20 cellular contexts compared by ENCODE assay signal in genomic region chr17:29526322-29526721, GRCh38. TPM values are rescaled to one million over a fixed set of nuclear protein-coding genes. Genes with fewer than 3 reads are reported as not detected.
DNase-seq lines count a peak whose midpoint lies in the region; ATAC-seq, FAIRE-seq and TF ChIP-seq lines count a peak whose summit lies in the region.
"Had no signal": no experiment of that assay in that cellular context is flagged by ENCODE, and none has a peak within 500 bp of the region (broad histone marks: within the 10 kb centered on the region; RNA-seq: fewer than 3 reads in every experiment).

No MANE protein-coding gene starts in this region.

- in situ Hi-C loops in HepG2 (cut with HindIII; ENCODE audit: extremely low pct_ligation_motif_present, low pct_unique_long_range_greater_than_20kb) = no loop called here

- ATAC-seq in HepG2 (no peak), aorta (ENCODE audit: low FRiP score) (no peak)
- no peak for ATAC-seq in activated CD4-positive, alpha-beta T cell treated with anti-CD3 and anti-CD28 coated beads for 36 hours
- ATAC-seq: Right ventricle myocardium inferior had no signal

- H3K36me3 Mint-ChIP-seq in chondrocyte (ENCODE audit: low read depth) (peaks cover 19% of the 10 kb centered on the region), MCF 10A (ENCODE audit: insufficient read depth, unreplicated experiment) (peaks cover 82% of the 10 kb centered on the region)
- H3K36me3 Mint-ChIP-seq in activated CD4-positive, alpha-beta T cell treated with anti-CD3 and anti-CD28 coated beads for 36 hours (ENCODE audit: low read depth) = peaks cover 15% of the 10 kb centered on the region

- 86% methylated on average over 3 of the region's 3 CpGs for WGBS in HepG2 (ENCODE audit: low lambda C conversion rate)
- 92 to 94% methylated on average over 3 of the region's 3 CpGs for WGBS in aorta, 2 donors

- H3K4me3 Mint-ChIP-seq in chondrocyte (ENCODE audit: unreplicated experiment) (no peak overlapping the region), MCF 10A (ENCODE audit: unreplicated experiment) (no peak overlapping the region)
- H3K4me3 Mint-ChIP-seq in activated CD4-positive, alpha-beta T cell treated with anti-CD3 and anti-CD28 coated beads for 36 hours = no peak overlapping the region
- H3K4me3 Mint-ChIP-seq: CD4-positive, alpha-beta T cell had no signal

- no peaks in the 10 kb centered on the region for H3K9me3 Mint-ChIP-seq in chondrocyte (ENCODE audit: low read depth)
- no peaks in the 10 kb centered on the region for H3K9me3 Mint-ChIP-seq in activated CD4-positive, alpha-beta T cell treated with anti-CD3 and anti-CD28 coated beads for 36 hours (ENCODE audit: low read depth)
- no peaks in the 10 kb centered on the region for H3K9me3 Mint-ChIP-seq in MCF 10A (ENCODE audit: unreplicated experiment)
- H3K9me3 Mint-ChIP-seq: CD4-positive, alpha-beta T cell had no signal

- intact Hi-C loops in HepG2 (cut with micrococcal nuclease; ENCODE audit: unreplicated experiment) = no loop called here
- intact Hi-C loops in aorta (cut with DNase I) = no loop called here
- intact Hi-C loops in activated CD4-positive, alpha-beta T cell treated with anti-CD3 and anti-CD28 coated beads for 36 hours (cut with DNase I, micrococcal nuclease) = no loop called here
- intact Hi-C loops in MCF 10A (cut with micrococcal nuclease) = no loop called here

- H3K4me1 Mint-ChIP-seq in chondrocyte (ENCODE audit: low read depth) (peaks cover 4% of the 10 kb centered on the region), MCF 10A (ENCODE audit: insufficient read depth, unreplicated experiment) (no peaks in the 10 kb centered on the region)
- H3K4me1 Mint-ChIP-seq in activated CD4-positive, alpha-beta T cell treated with anti-CD3 and anti-CD28 coated beads for 36 hours = peaks cover 1% of the 10 kb centered on the region

- H3K79me2 ChIP-seq in HepG2 (ENCODE audit: insufficient read depth, low read length) = no peaks in the 10 kb centered on the region

- FAIRE-seq in HepG2 (lab: Jason Lieb, UNC) = no peak
- FAIRE-seq: A204.1, H54, HTR-8/SVneo, RCC 7860 had no signal

- H3K36me3 ChIP-seq in HepG2 (replicated peaks in 1 of 2; ENCODE audit: control insufficient read depth in 1 of 2, insufficient read depth in 2 of 2, low read length in 2 of 2) (peaks cover 8 to 40% of the 10 kb centered on the region in 2 experiments; a peak in 4 of 5 replicates), aorta (ENCODE audit: control insufficient read depth in 1 of 2, insufficient read depth in 2 of 2, low read length in 1 of 2) (peaks cover 5 to 6% of the 10 kb centered on the region in 2 donors)

- H3K4me1 ChIP-seq in HepG2 (ENCODE audit: insufficient read depth, low read length) (0 out of 2 replicates have a peak, but pooled peaks cover 4% of the 10 kb centered on the region), aorta (ENCODE audit: control insufficient read depth in 1 of 2, insufficient read depth in 2 of 2, low read length in 2 of 2) (no peaks in the 10 kb centered on the region)

- POLR2A ChIA-PET in HepG2 (lab: Yijun Ruan, JAX) (no interaction called here), MCF 10A (lab: Yijun Ruan, JAX) (no interaction called here)
- POLR2A ChIA-PET in activated CD4-positive, alpha-beta T cell treated with anti-CD3 and anti-CD28 coated beads for 36 hours (lab: Charles Lee) = no interaction called here

- H2AFZ ChIP-seq in HepG2 (ENCODE audit: low read length) = no peak overlapping the region

- H3K27ac Mint-ChIP-seq in chondrocyte (ENCODE audit: unreplicated experiment) = no peak overlapping the region
- no peak overlapping the region for H3K27ac Mint-ChIP-seq in activated CD4-positive, alpha-beta T cell treated with anti-CD3 and anti-CD28 coated beads for 36 hours
- no peak overlapping the region for H3K27ac Mint-ChIP-seq in MCF 10A (ENCODE audit: low read depth, unreplicated experiment)
- H3K27ac Mint-ChIP-seq: CD4-positive, alpha-beta T cell had no signal

- no peak overlapping the region for H3K9ac ChIP-seq in HepG2 (ENCODE audit: insufficient read depth, low read depth, low read length)

- H3K27me3 ChIP-seq in HepG2 (ENCODE audit: control insufficient read depth in 1 of 2, insufficient read depth in 2 of 2, low read length in 2 of 2) (no peaks in the 10 kb centered on the region), aorta (ENCODE audit: control insufficient read depth in 1 of 2, insufficient read depth in 2 of 2, low read length in 1 of 2) (no peaks in the 10 kb centered on the region)

- no peaks in the 10 kb centered on the region for H3K9me3 ChIP-seq in HepG2 (ENCODE audit: low read length)
- H3K9me3 ChIP-seq in aorta (ENCODE audit: control insufficient read depth, low read length) = no peaks in the 10 kb centered on the region

- no peaks in the 10 kb centered on the region for H3K27me3 Mint-ChIP-seq in chondrocyte (ENCODE audit: low read depth)
- H3K27me3 Mint-ChIP-seq in activated CD4-positive, alpha-beta T cell treated with anti-CD3 and anti-CD28 coated beads for 36 hours = no peaks in the 10 kb centered on the region
- H3K27me3 Mint-ChIP-seq in MCF 10A (ENCODE audit: insufficient read depth, unreplicated experiment) = no peaks in the 10 kb centered on the region
- H3K27me3 Mint-ChIP-seq: CD4-positive, alpha-beta T cell had no signal

- TF ChIP-seq RAD21 in HepG2 (CRISPR knock-in tag; IDR thresholded peaks at IDR 0.05) = no peak

- H3K4me2 ChIP-seq in HepG2 (ENCODE audit: low read depth, low read length) = no peak overlapping the region

- TF ChIP-seq POLR2A in HepG2 (IDR thresholded peaks at IDR 0.05; ENCODE audit: insufficient read depth in 1 of 2, low read depth in 2 of 2, low read length in 2 of 2) = no peak

- TF ChIP-seq EP300 in HepG2 (IDR thresholded peaks at IDR 0.05; ENCODE audit: low read depth in 2 of 2, low read length in 2 of 2) = no peak
- TF ChIP-seq EP300 in HepG2 (CRISPR knock-in tag; IDR thresholded peaks at IDR 0.05; ENCODE audit: borderline replicate concordance) = no peak

- BruUV-seq in HepG2 (replicated peaks; lab: Mats Ljungman, UMichigan) (no TSS peak), MCF 10A (replicated peaks; lab: Mats Ljungman, UMichigan) (no TSS peak)

- no peak for TF ChIP-seq CTCF in chondrocyte (IDR thresholded peaks at IDR 0.05)
- TF ChIP-seq CTCF in HepG2 (CRISPR knock-in tag; IDR thresholded peaks at IDR 0.05) = no peak
- no peak for TF ChIP-seq CTCF in MCF 10A (IDR thresholded peaks at IDR 0.05; ENCODE audit: unreplicated experiment)

- CTCF ChIA-PET in HepG2 (lab: Yijun Ruan, JAX; ENCODE audit: low intra/inter-chr PET ratio, low total read pairs) = no interaction called here
- CTCF ChIA-PET in activated CD4-positive, alpha-beta T cell treated with anti-CD3 and anti-CD28 coated beads for 36 hours (lab: Charles Lee) = interaction anchor here (1.2 to 1.6 kb wide), 2 partner anchors 23 to 306 kb away, joined by 3 read pairs; no protein-coding TSS in a partner anchor
- CTCF ChIA-PET in MCF 10A (lab: Yijun Ruan, JAX) = interaction anchor here (0.6 to 1.2 kb wide), 3 partner anchors 46 to 156 kb away, joined by 3 to 9 read pairs (median 5); no protein-coding TSS in a partner anchor

- no peaks in the 10 kb centered on the region for H4K20me1 ChIP-seq in HepG2 (ENCODE audit: insufficient read depth, low read length)

- DNase-seq in ELR (ENCODE audit: low read depth) (peak; percentile 7), LHCN-M2 (ENCODE audit: low read depth) (peak; percentile 1), chondrocyte (ENCODE audit: low spot score) (peak; percentile 2), HepG2 (ENCODE audit: low spot score) (no peak), amniotic stem cell (lab: John Stamatoyannopoulos, UW) (no peak), aorta (no peak), MCF 10A (ENCODE audit: unreplicated experiment) (no peak)
- no peak for DNase-seq in activated CD4-positive, alpha-beta T cell treated with anti-CD3 and anti-CD28 coated beads for 36 hours
- DNase-seq: Calu3; CD4-positive, alpha-beta T cell; MV-4-11; NCI-H1694 treated with DMSO at 0.1 percent for 48 hours; NK-92 treated with Interleukin-12 subunit alpha and Interleukin-12 subunit beta, amount 100 ng/mL, for 24 hours had no signal

- H3K4me3 ChIP-seq in HepG2 (replicated peaks in 1 of 3; ENCODE audit: insufficient read depth in 1 of 3, low read depth in 2 of 3, low read length in 3 of 3) (no peak overlapping the region), aorta (ENCODE audit: low read length in 2 of 2) (no peak overlapping the region)
- H3K4me3 ChIP-seq: SK-N-MC had no signal

- no peak overlapping the region for H3K27ac ChIP-seq in HepG2 (ENCODE audit: extremely low read length, insufficient read depth, low read length)
- no peak overlapping the region for H3K27ac ChIP-seq in aorta (ENCODE audit: low read depth in 1 of 2, low read length in 2 of 2)
- H3K27ac ChIP-seq: HL-60, SK-N-MC had no signal

RNA-seq across cellular contexts. Expression of gene ABHD15, which starts 40.5 kb away (rescaled TPM):
- total RNA-seq in LHCN-M2 (2014; rRNA removed) (8.4 and 8.5 TPM in 2 replicates), chondrocyte (10.2 to 16.7 TPM (median 11.7 TPM) in 3 replicates), HepG2 (2016; rRNA removed; fragmentation: Illumina TruSeq; extraction: Trizol) (4.8 and 7.7 TPM in 2 replicates), aorta (1 to 10 TPM; 6.2 to 9.8 TPM), MCF 10A (2022) (2.8 and 4.9 TPM in 2 replicates)
- polyA plus RNA-seq in LHCN-M2 (2012) = 3.2 TPM
- 0.44 and 0.91 TPM in 2 replicates for total RNA-seq in HepG2 (2016; cell fraction: cytosol; rRNA removed; fragmentation: Illumina TruSeq; extraction: Trizol; ENCODE audit: low read depth)
- total RNA-seq in HepG2 (2016; cell fraction: insoluble cytoplasmic fraction; rRNA removed; fragmentation: Illumina TruSeq; extraction: Trizol) = 5.0 and 7.3 TPM in 2 replicates
- total RNA-seq in HepG2 (2016; cell fraction: membrane; rRNA removed; fragmentation: Illumina TruSeq; extraction: Trizol) = 3.2 and 3.6 TPM in 2 replicates
- 6.6 and 6.7 TPM in 2 replicates for total RNA-seq in HepG2 (2016; cell fraction: nucleus; rRNA removed; fragmentation: Illumina TruSeq; extraction: Trizol)
- polyA plus RNA-seq in HepG2 (2011; rRNA removed) (2.4 and 2.9 TPM in 2 replicates), aorta (1 to 10 TPM; 2.8 to 3.0 TPM)
- polyA plus RNA-seq in HepG2 (2011; cell fraction: cytosol; rRNA removed) = 2.6 and 2.7 TPM in 2 replicates
- 2.3 and 2.7 TPM in 2 replicates for polyA plus RNA-seq in HepG2 (2011; cell fraction: nucleus; rRNA removed)
- polyA plus RNA-seq in HepG2 (2012) = 2.3 and 2.8 TPM in 2 replicates
- 0.60 and 0.61 TPM in 2 replicates for polyA plus RNA-seq in HepG2 (2016; cell fraction: cytosol; fragmentation: Illumina TruSeq; extraction: Trizol; ENCODE audit: low read depth)
- 4.7 and 5.2 TPM in 2 replicates for polyA plus RNA-seq in HepG2 (2016; cell fraction: insoluble cytoplasmic fraction; fragmentation: Illumina TruSeq; extraction: Trizol; ENCODE audit: low read depth)
- 1.9 and 2.1 TPM in 2 replicates for polyA plus RNA-seq in HepG2 (2016; cell fraction: membrane; fragmentation: Illumina TruSeq; extraction: Trizol; ENCODE audit: low read depth)
- 8.6 and 9.0 TPM in 2 replicates for polyA plus RNA-seq in HepG2 (2016; cell fraction: nucleus; fragmentation: Illumina TruSeq; extraction: Trizol; ENCODE audit: insufficient read depth, low read depth)
- polyA minus RNA-seq in HepG2 (2011; rRNA and poly(A)+ RNA removed; ENCODE audit: low replicate concordance) = 9.2 and 15.6 TPM in 2 replicates
- 2.6 and 3.4 TPM in 2 replicates for polyA minus RNA-seq in HepG2 (2011; cell fraction: cytosol; rRNA and poly(A)+ RNA removed)
- polyA minus RNA-seq in HepG2 (2011; cell fraction: nucleus; rRNA and poly(A)+ RNA removed) = 3.6 and 5.5 TPM in 2 replicates
- total RNA-seq in activated CD4-positive, alpha-beta T cell treated with anti-CD3 and anti-CD28 coated beads for 36 hours = 1 to 10 TPM; 7.2 to 8.6 TPM

RNA-seq across cellular contexts. Expression of gene TP53I13, which starts 42.2 kb away (rescaled TPM):
- total RNA-seq in LHCN-M2 (2014; rRNA removed) (61.2 and 67.8 TPM in 2 replicates), chondrocyte (44.6 to 49.8 TPM (median 48.3 TPM) in 3 replicates), HepG2 (2016; rRNA removed; fragmentation: Illumina TruSeq; extraction: Trizol) (9.9 and 25.7 TPM in 2 replicates), aorta (10 to 100 TPM; 31.7 to 34.4 TPM), MCF 10A (2022) (29.6 and 34.5 TPM in 2 replicates)
- 32.9 TPM for polyA plus RNA-seq in LHCN-M2 (2012)
- 17.6 and 23.7 TPM in 2 replicates for total RNA-seq in HepG2 (2016; cell fraction: cytosol; rRNA removed; fragmentation: Illumina TruSeq; extraction: Trizol; ENCODE audit: low read depth)
- total RNA-seq in HepG2 (2016; cell fraction: insoluble cytoplasmic fraction; rRNA removed; fragmentation: Illumina TruSeq; extraction: Trizol) = 9.5 and 27.0 TPM in 2 replicates
- total RNA-seq in HepG2 (2016; cell fraction: membrane; rRNA removed; fragmentation: Illumina TruSeq; extraction: Trizol) = 15.6 and 16.0 TPM in 2 replicates
- total RNA-seq in HepG2 (2016; cell fraction: nucleus; rRNA removed; fragmentation: Illumina TruSeq; extraction: Trizol) = 23.1 and 26.1 TPM in 2 replicates
- polyA plus RNA-seq in HepG2 (2011; rRNA removed) (16.9 and 29.2 TPM in 2 replicates), aorta (100 to 1,000 TPM in 1 of 2 donors, 10 to 100 TPM in 1; 18.4 to 122 TPM)
- 15.5 and 31.8 TPM in 2 replicates for polyA plus RNA-seq in HepG2 (2011; cell fraction: cytosol; rRNA removed)
- polyA plus RNA-seq in HepG2 (2011; cell fraction: nucleus; rRNA removed) = 136 and 174 TPM in 2 replicates
- 12.7 and 18.1 TPM in 2 replicates for polyA plus RNA-seq in HepG2 (2012)
- polyA plus RNA-seq in HepG2 (2016; cell fraction: cytosol; fragmentation: Illumina TruSeq; extraction: Trizol; ENCODE audit: low read depth) = 9.2 and 10.2 TPM in 2 replicates
- polyA plus RNA-seq in HepG2 (2016; cell fraction: insoluble cytoplasmic fraction; fragmentation: Illumina TruSeq; extraction: Trizol; ENCODE audit: low read depth) = 8.5 and 9.5 TPM in 2 replicates
- 10.4 and 10.9 TPM in 2 replicates for polyA plus RNA-seq in HepG2 (2016; cell fraction: membrane; fragmentation: Illumina TruSeq; extraction: Trizol; ENCODE audit: low read depth)
- 51.8 and 59.8 TPM in 2 replicates for polyA plus RNA-seq in HepG2 (2016; cell fraction: nucleus; fragmentation: Illumina TruSeq; extraction: Trizol; ENCODE audit: insufficient read depth, low read depth)
- 25.1 and 43.5 TPM in 2 replicates for polyA minus RNA-seq in HepG2 (2011; rRNA and poly(A)+ RNA removed; ENCODE audit: low replicate concordance)
- 18.8 and 20.0 TPM in 2 replicates for polyA minus RNA-seq in HepG2 (2011; cell fraction: cytosol; rRNA and poly(A)+ RNA removed)
- polyA minus RNA-seq in HepG2 (2011; cell fraction: nucleus; rRNA and poly(A)+ RNA removed) = 16.1 and 22.5 TPM in 2 replicates
- 10 to 100 TPM; 37.7 to 41.5 TPM for total RNA-seq in activated CD4-positive, alpha-beta T cell treated with anti-CD3 and anti-CD28 coated beads for 36 hours

Comparison
In these comparisons a context has a peak if more than half of its experiments do, and no peak if none do; other contexts are left out.
1. DNase-seq: peak in ELR (single experiment), LHCN-M2 (single experiment) and chondrocyte (single experiment); none in HepG2 (single experiment), amniotic stem cell (single experiment), aorta (0 of 2), activated CD4-positive, alpha-beta T cell treated with anti-CD3 and anti-CD28 coated beads for 36 hours (single experiment) and MCF 10A (single experiment).